In the genomic region with DNA sequence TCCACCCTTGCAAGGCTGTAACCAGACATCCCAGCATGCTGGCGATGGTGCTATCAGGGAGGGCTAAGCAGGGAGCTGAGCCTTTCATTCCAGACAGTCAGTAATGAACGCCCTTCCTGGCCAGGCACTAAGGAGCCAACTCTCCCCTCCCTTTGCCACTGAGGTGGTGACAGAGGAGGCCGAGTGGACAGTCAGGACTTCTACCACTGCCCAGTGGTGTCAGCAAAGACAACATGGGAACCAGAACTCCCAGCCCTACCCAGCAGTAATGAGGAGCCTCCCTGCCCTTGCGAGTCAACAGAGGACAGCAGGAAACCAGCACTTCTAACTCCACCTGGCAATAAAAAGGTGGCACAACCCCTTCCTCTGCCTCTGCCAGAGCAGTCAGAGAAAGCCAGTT, we compare ENCODE assay signal across 24 cellular contexts.
A peak's percentile ranks its signal among the peaks of the same experiment; 100 is the strongest.
DNase-seq lines count a peak whose midpoint lies in the region; ATAC-seq and TF ChIP-seq lines count a peak whose summit lies in the region.
"Had no signal": no experiment of that assay in that cellular context is flagged by ENCODE, and none has a peak within 500 bp of the region (broad histone marks: within the 10 kb centered on the region; RNA-seq: fewer than 3 reads in every experiment).

No MANE protein-coding gene starts in this region.

- H3K4me3 ChIP-seq in right atrium auricular region = no peak overlapping the region
- H3K4me3 ChIP-seq in ovary = no peak overlapping the region
- H3K4me3 ChIP-seq: cardiac muscle cell, dorsolateral prefrontal cortex, GM12878, thoracic aorta had no signal

- H3K27ac Mint-ChIP-seq in endothelial cell (ENCODE audit: unreplicated experiment) = no peak overlapping the region
- H3K27ac Mint-ChIP-seq: activated B cell treated with CpG ODN at 0.5 μM for 24 hours; activated CD8-positive, alpha-beta T cell treated with anti-CD3 and anti-CD28 coated beads for 36 hours; nephron; stimulated activated naive B cell treated with anti-CD40 and anti-IgM and Interleukin-4, amounts not matched to agents 10 μg/mL and 1 μg/mL and 100 μg/mL, for 72 hours had no signal

- H3K4me1 ChIP-seq in right atrium auricular region (peaks cover 0 to 8% of the 10 kb centered on the region in 2 donors), ovary (ENCODE audit: insufficient read depth) (no peaks in the 10 kb centered on the region)

- no peak overlapping the region for H3K27ac ChIP-seq in right atrium auricular region
- no peak overlapping the region for H3K27ac ChIP-seq in ovary
- H3K27ac ChIP-seq: C4-2B, cardiac muscle cell, dorsolateral prefrontal cortex, thoracic aorta had no signal

- ATAC-seq in Right ventricle myocardium inferior = peak; percentile 68
- peak; percentile 76 to 81 for ATAC-seq in left cardiac atrium
- no peak for ATAC-seq in GM18505 (IDR thresholded peaks at IDR 0.05; ENCODE audit: unreplicated experiment)
- ATAC-seq: activated CD8-positive, alpha-beta T cell treated with anti-CD3 and anti-CD28 coated beads for 36 hours; GM12878; Panc1; stimulated activated naive B cell treated with anti-CD40 and anti-IgM and Interleukin-4, amounts not matched to agents 10 μg/mL and 1 μg/mL and 100 μg/mL, for 72 hours had no signal

- intact Hi-C loops in Right ventricle myocardium inferior (cut with DNase I) (no loop called here), left cardiac atrium (cut with DNase I) (no loop called here), ovary (cut with DNase I) (no loop called here)

- DNase-seq in Right ventricle myocardium inferior (ENCODE audit: missing footprints) (no peak), right atrium auricular region (ENCODE audit: low spot score) (no peak), NCI-H748 (lab: John Stamatoyannopoulos, UW; ENCODE audit: unreplicated experiment) (peak; percentile 77), left cardiac atrium (no peak), ovary (no peak), endothelial cell (ENCODE audit: low spot score) (no peak)
- DNase-seq: activated B cell treated with CpG ODN at 0.5 μM for 24 hours; activated CD8-positive, alpha-beta T cell treated with anti-CD3 and anti-CD28 coated beads for 36 hours; DMS 273 treated with DMSO at 0.1 percent for 48 hours; erythroblast; foreskin melanocyte; kidney glomerular epithelial cell; NCI-H1694; NCI-H524 treated with DMSO at 0.1 percent for 48 hours; stimulated activated CD4-positive, alpha-beta T cell treated with anti-CD3 and anti-CD28 coated beads, Interleukin-2, amount 100 ng/mL, for 24 hours; stimulated activated naive B cell treated with anti-CD40 and anti-IgM and Interleukin-4, amounts not matched to agents 10 μg/mL and 1 μg/mL and 100 μg/mL, for 72 hours had no signal

- TF ChIP-seq CTCF in right atrium auricular region (IDR thresholded peaks at IDR 0.05) (no peak), ovary (IDR thresholded peaks at IDR 0.05) (no peak), endothelial cell (IDR thresholded peaks at IDR 0.05; ENCODE audit: unreplicated experiment) (no peak)

- TF ChIP-seq EP300 in ovary (IDR thresholded peaks at IDR 0.05) = no peak

- H3K27me3 ChIP-seq in right atrium auricular region = no peaks in the 10 kb centered on the region
- no peaks in the 10 kb centered on the region for H3K27me3 ChIP-seq in ovary
- H3K27me3 ChIP-seq: cardiac muscle cell, dorsolateral prefrontal cortex had no signal

- H3K27me3 Mint-ChIP-seq in endothelial cell (ENCODE audit: unreplicated experiment) = peaks cover 3% of the 10 kb centered on the region
- H3K27me3 Mint-ChIP-seq: activated B cell treated with CpG ODN at 0.5 μM for 24 hours; activated CD8-positive, alpha-beta T cell treated with anti-CD3 and anti-CD28 coated beads for 36 hours; stimulated activated naive B cell treated with anti-CD40 and anti-IgM and Interleukin-4, amounts not matched to agents 10 μg/mL and 1 μg/mL and 100 μg/mL, for 72 hours had no signal

- H3K9me3 ChIP-seq in right atrium auricular region (no peaks in the 10 kb centered on the region), ovary (no peaks in the 10 kb centered on the region)
- H3K9me3 ChIP-seq: thoracic aorta had no signal

- H3K9me3 Mint-ChIP-seq in endothelial cell (ENCODE audit: unreplicated experiment) = no peaks in the 10 kb centered on the region
- H3K9me3 Mint-ChIP-seq: activated B cell treated with CpG ODN at 0.5 μM for 24 hours; activated CD8-positive, alpha-beta T cell treated with anti-CD3 and anti-CD28 coated beads for 36 hours; nephron; stimulated activated naive B cell treated with anti-CD40 and anti-IgM and Interleukin-4, amounts not matched to agents 10 μg/mL and 1 μg/mL and 100 μg/mL, for 72 hours had no signal

- no peaks in the 10 kb centered on the region for H3K4me1 Mint-ChIP-seq in endothelial cell (ENCODE audit: unreplicated experiment)
- H3K4me1 Mint-ChIP-seq: nephron had no signal

- no peak overlapping the region for H3K4me3 Mint-ChIP-seq in endothelial cell (ENCODE audit: unreplicated experiment)
- H3K4me3 Mint-ChIP-seq: activated B cell treated with CpG ODN at 0.5 μM for 24 hours; activated CD8-positive, alpha-beta T cell treated with anti-CD3 and anti-CD28 coated beads for 36 hours; nephron; stimulated activated naive B cell treated with anti-CD40 and anti-IgM and Interleukin-4, amounts not matched to agents 10 μg/mL and 1 μg/mL and 100 μg/mL, for 72 hours had no signal

- TF ChIP-seq POLR2A in GM18505 (IDR thresholded peaks at IDR 0.05; ENCODE audit: borderline replicate concordance, extremely low read depth, insufficient read depth, insufficient read length) (no peak), ovary (IDR thresholded peaks at IDR 0.05) (no peak)

- 93 to 100% (median 96%) methylated on average over 4 of the region's 4 CpGs for WGBS in ovary, 3 donors

- H3K36me3 ChIP-seq in right atrium auricular region = peaks cover 1% of the 10 kb centered on the region
- H3K36me3 ChIP-seq in ovary = no peaks in the 10 kb centered on the region

- H3K36me3 Mint-ChIP-seq in endothelial cell (ENCODE audit: low read depth, unreplicated experiment) = peaks cover 4% of the 10 kb centered on the region
